ENCODE assay signal across 24 cellular contexts in genomic region chr19:1146418-1146711, GRCh38.
"Had no signal": no experiment of that assay in that cellular context is flagged by ENCODE, and none has a peak within 500 bp of the region (broad histone marks: within the 10 kb centered on the region; RNA-seq: fewer than 3 reads in every experiment).

No MANE protein-coding gene starts in this region.

- H3K27me3 ChIP-seq: heart right ventricle, neutrophil, sigmoid colon, stomach, thyroid gland had no signal

- H3K4me3 Mint-ChIP-seq: endodermal cell, naive B cell, nephron, type B pancreatic cell had no signal

- H3K27ac ChIP-seq: coronary artery, heart right ventricle, neutrophil, sigmoid colon, stomach, thyroid gland had no signal

- H3K9me3 Mint-ChIP-seq: endodermal cell, type B pancreatic cell had no signal

- H3K27me3 Mint-ChIP-seq: naive B cell, type B pancreatic cell had no signal

- ATAC-seq: left cardiac atrium, left ventricle myocardium superior had no signal

- H3K4me3 ChIP-seq: coronary artery, heart right ventricle, lung, sigmoid colon, skin epidermis, stomach, thyroid gland had no signal

- H3K27ac Mint-ChIP-seq: endodermal cell, naive B cell, type B pancreatic cell had no signal

- DNase-seq: effector CD4-positive, alpha-beta T cell; endodermal cell; erythroblast; heart right ventricle; hypothalamus; kidney; left cardiac atrium; left ventricle myocardium superior; mesendoderm; naive B cell; posterior cingulate gyrus; sigmoid colon; stimulated activated CD4-positive, alpha-beta T cell treated with anti-CD3 and anti-CD28 coated beads, Interleukin-2, amount 100 ng/mL, for 24 hours; stimulated activated CD4-positive, alpha-beta T cell treated with anti-CD3 and anti-CD28 coated beads, Interleukin-4, amount 100 ng/mL, for 4 hours; stimulated activated naive CD4-positive, alpha-beta T cell; stomach; substantia nigra; thyroid gland had no signal

- H3K4me1 Mint-ChIP-seq: endodermal cell, nephron had no signal

- H3K9me3 ChIP-seq: heart right ventricle, neutrophil, sigmoid colon, stomach, thyroid gland had no signal
